Comparison of ENCODE assay signal across 18 cellular contexts in the genomic region with DNA sequence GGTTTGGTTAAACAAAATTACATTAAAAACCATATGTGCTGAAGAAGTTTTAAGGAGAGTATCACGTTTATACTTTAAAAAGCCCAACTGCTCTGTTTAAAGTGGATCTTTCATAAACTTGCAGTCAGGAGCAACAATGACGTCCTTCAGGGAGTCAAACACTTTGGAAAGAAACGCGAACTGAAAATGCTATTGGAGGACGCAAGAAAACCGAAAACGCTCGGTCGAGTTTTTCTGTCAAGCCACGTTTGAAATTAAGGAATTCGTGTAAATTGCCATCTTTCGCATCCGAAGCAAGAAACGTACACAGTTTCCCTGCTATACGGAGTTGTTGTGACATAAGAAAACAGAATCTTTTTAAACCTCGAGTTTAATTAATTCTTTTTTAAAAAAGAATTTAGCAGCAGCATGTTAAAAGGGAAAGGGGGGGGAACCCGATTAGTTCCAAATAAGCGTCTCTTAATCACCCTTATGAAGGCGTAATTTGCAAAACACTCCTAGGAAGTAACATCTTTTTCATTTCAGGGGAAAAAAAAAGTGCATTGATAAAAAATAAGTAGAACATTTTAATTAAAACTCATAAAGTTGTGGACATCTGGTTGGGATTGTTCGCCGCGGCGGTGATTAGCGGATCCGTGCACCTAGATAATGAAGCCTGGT.
DNase-seq lines count a peak whose midpoint lies in the region; ATAC-seq and TF ChIP-seq lines count a peak whose summit lies in the region.
"Had no signal": no experiment of that assay in that cellular context is flagged by ENCODE, and none has a peak within 500 bp of the region (broad histone marks: within the 10 kb centered on the region; RNA-seq: fewer than 3 reads in every experiment).

No MANE protein-coding gene starts in this region.

- no peak for TF ChIP-seq POLR2A in adrenal gland (IDR thresholded peaks at IDR 0.05)

- no peaks in the 10 kb centered on the region for H3K36me3 Mint-ChIP-seq in neural crest cell (ENCODE audit: low read depth)
- H3K36me3 Mint-ChIP-seq: CD4-positive, CD25-positive, alpha-beta regulatory T cell had no signal

- BruUV-seq in OCI-LY7 (replicated peaks; lab: Mats Ljungman, UMichigan): no TSS peak

- DNase-seq in RPMI7951 (ENCODE audit: low read depth): peak; percentile 49
- DNase-seq in hepatocyte (ENCODE audit: low spot score): no peak
- no peak for DNase-seq in neural crest cell (ENCODE audit: low read depth, low spot score)
- no peak for DNase-seq in OCI-LY7 (ENCODE audit: low spot score)
- DNase-seq in adrenal gland: no peak
- DNase-seq: activated CD4-positive, CD25-positive, alpha-beta regulatory T cell treated with anti-CD3 and anti-CD28 coated beads, Interleukin-2, amount 50 U/mL, for 72 hours; amniotic stem cell; CD4-positive, CD25-positive, alpha-beta regulatory T cell; effector memory CD4-positive, alpha-beta T cell; heart right ventricle; Karpas-422; NCI-H1048; NCI-H2081 had no signal

- peak overlapping the region; percentile 92 for H3K4me2 ChIP-seq in hepatocyte
- no peak overlapping the region for H3K4me2 ChIP-seq in OCI-LY7 (ENCODE audit: low read length)

- H3K27ac Mint-ChIP-seq in neural crest cell (ENCODE audit: unreplicated experiment): peak overlapping the region; percentile 94
- H3K27ac Mint-ChIP-seq: activated T-helper 2 cell treated with anti-CD3 and anti-CD28 coated beads, Interferon-gamma antibody, Interleukin-2, Interleukin-4, amounts not matched to agents 10 μg/mL and 5 μg/mL and 100 μg/mL, durations not matched to agents 14 hours and 24 hours and 36 hours; CD4-positive, CD25-positive, alpha-beta regulatory T cell had no signal

- H3K9me3 Mint-ChIP-seq in neural crest cell: no peaks in the 10 kb centered on the region
- H3K9me3 Mint-ChIP-seq: activated T-helper 2 cell treated with anti-CD3 and anti-CD28 coated beads, Interferon-gamma antibody, Interleukin-2, Interleukin-4, amounts not matched to agents 10 μg/mL and 5 μg/mL and 100 μg/mL, durations not matched to agents 14 hours and 24 hours and 36 hours had no signal

- ATAC-seq in GM18868 (IDR thresholded peaks at IDR 0.05; ENCODE audit: unreplicated experiment) (no peak), HG02623 (IDR thresholded peaks at IDR 0.05; ENCODE audit: unreplicated experiment) (no peak)

- H3K9me2 ChIP-seq in hepatocyte (replicated peaks; ENCODE audit: insufficient read depth): no peaks in the 10 kb centered on the region
- H3K9me2 ChIP-seq in OCI-LY7 (ENCODE audit: insufficient read depth, low read length): no peaks in the 10 kb centered on the region

- CTCF ChIA-PET in OCI-LY7 (lab: Charles Lee; ENCODE audit: unreplicated experiment): no interaction called here

- TF ChIP-seq CTCF in hepatocyte (IDR thresholded peaks at IDR 0.05; ENCODE audit: poor library complexity): no peak
- no peak for TF ChIP-seq CTCF in neural crest cell (conservative IDR thresholded peaks at IDR 0.05)
- no peak for TF ChIP-seq CTCF in OCI-LY7 (conservative IDR thresholded peaks at IDR 0.05; ENCODE audit: low read length)
- no peak for TF ChIP-seq CTCF in adrenal gland (IDR thresholded peaks at IDR 0.05)

- intact Hi-C loops in OCI-LY7 (cut with micrococcal nuclease; ENCODE audit: unreplicated experiment) (no loop called here), adrenal gland (cut with DNase I) (no loop called here)

- H3K4me1 ChIP-seq in ES-I3 (ENCODE audit: insufficient read depth, low read length): peaks cover 22% of the 10 kb centered on the region
- H3K4me1 ChIP-seq in hepatocyte (ENCODE audit: insufficient read depth): peaks cover 13% of the 10 kb centered on the region
- no peaks in the 10 kb centered on the region for H3K4me1 ChIP-seq in OCI-LY7 (ENCODE audit: insufficient read depth, low read length, poor library complexity, severe bottlenecking)
- H3K4me1 ChIP-seq in adrenal gland (replicated peaks in 1 of 2): peaks cover 0 to 7% of the 10 kb centered on the region in 2 donors

- H4K20me1 ChIP-seq in hepatocyte (ENCODE audit: insufficient read depth, poor library complexity, severe bottlenecking) (no peaks in the 10 kb centered on the region), OCI-LY7 (ENCODE audit: insufficient read depth, low read length) (no peaks in the 10 kb centered on the region)

- peak overlapping the region; percentile 92 for H3K4me3 Mint-ChIP-seq in neural crest cell

- H3K27me3 Mint-ChIP-seq in neural crest cell (ENCODE audit: low read depth): peaks cover 96% of the 10 kb centered on the region

- H3K9me3 ChIP-seq in ES-I3 (ENCODE audit: control insufficient read depth, insufficient read depth, low read length): no peaks in the 10 kb centered on the region
- no peaks in the 10 kb centered on the region for H3K9me3 ChIP-seq in hepatocyte (ENCODE audit: low read depth)
- no peaks in the 10 kb centered on the region for H3K9me3 ChIP-seq in OCI-LY7 (ENCODE audit: low read length)
- no peaks in the 10 kb centered on the region for H3K9me3 ChIP-seq in adrenal gland (replicated peaks in 1 of 3)
- H3K9me3 ChIP-seq: heart right ventricle, thoracic aorta had no signal

- H3K27ac ChIP-seq in hepatocyte: no peak overlapping the region
- H3K27ac ChIP-seq in OCI-LY7 (ENCODE audit: low read depth, low read length, poor library complexity, severe bottlenecking): no peak overlapping the region
- no peak overlapping the region for H3K27ac ChIP-seq in adrenal gland
- H3K27ac ChIP-seq: heart right ventricle, thoracic aorta had no signal

- H3K79me2 ChIP-seq in hepatocyte (no peaks in the 10 kb centered on the region), OCI-LY7 (ENCODE audit: insufficient read depth, low read depth, low read length) (no peaks in the 10 kb centered on the region)

- 15% methylated on average over 25 of the region's 25 CpGs for WGBS in hepatocyte (ENCODE audit: low lambda C conversion rate, missing lambda C conversion rate)
- WGBS in adrenal gland, 4 donors: 14 to 20% (median 17%) methylated on average over 25 of the region's 25 CpGs

- H2AFZ ChIP-seq in hepatocyte: no peak overlapping the region
- no peak overlapping the region for H2AFZ ChIP-seq in OCI-LY7 (ENCODE audit: low read length)

- POLR2A ChIA-PET in OCI-LY7 (lab: Charles Lee): no interaction called here

- H3K9ac ChIP-seq in ES-I3 (ENCODE audit: low read depth, low read length): peak overlapping the region; percentile 64; the same call in 1 of the 2 replicates

- H3K27me3 ChIP-seq in hepatocyte (peaks cover 76% of the 10 kb centered on the region), adrenal gland (peaks cover 61% of the 10 kb centered on the region)

- no peak overlapping the region for H3K4me3 ChIP-seq in hepatocyte
- no peak overlapping the region for H3K4me3 ChIP-seq in OCI-LY7 (ENCODE audit: low read depth, low read length, poor library complexity, severe bottlenecking)
- no peak overlapping the region for H3K4me3 ChIP-seq in adrenal gland
- H3K4me3 ChIP-seq: thoracic aorta had no signal

- H3K36me3 ChIP-seq in ES-I3 (ENCODE audit: insufficient read depth, low read length) (no peaks in the 10 kb centered on the region), hepatocyte (replicated peaks; ENCODE audit: insufficient read depth, low read depth) (no peaks in the 10 kb centered on the region), OCI-LY7 (ENCODE audit: insufficient read depth, low read length) (no peaks in the 10 kb centered on the region), adrenal gland (replicated peaks in 1 of 2) (no peaks in the 10 kb centered on the region)
- H3K36me3 ChIP-seq: heart right ventricle, thoracic aorta had no signal

- peaks cover 52% of the 10 kb centered on the region for H3K4me1 Mint-ChIP-seq in neural crest cell
